Comparison of ENCODE assay signal across 33 cellular contexts in the genomic region with DNA sequence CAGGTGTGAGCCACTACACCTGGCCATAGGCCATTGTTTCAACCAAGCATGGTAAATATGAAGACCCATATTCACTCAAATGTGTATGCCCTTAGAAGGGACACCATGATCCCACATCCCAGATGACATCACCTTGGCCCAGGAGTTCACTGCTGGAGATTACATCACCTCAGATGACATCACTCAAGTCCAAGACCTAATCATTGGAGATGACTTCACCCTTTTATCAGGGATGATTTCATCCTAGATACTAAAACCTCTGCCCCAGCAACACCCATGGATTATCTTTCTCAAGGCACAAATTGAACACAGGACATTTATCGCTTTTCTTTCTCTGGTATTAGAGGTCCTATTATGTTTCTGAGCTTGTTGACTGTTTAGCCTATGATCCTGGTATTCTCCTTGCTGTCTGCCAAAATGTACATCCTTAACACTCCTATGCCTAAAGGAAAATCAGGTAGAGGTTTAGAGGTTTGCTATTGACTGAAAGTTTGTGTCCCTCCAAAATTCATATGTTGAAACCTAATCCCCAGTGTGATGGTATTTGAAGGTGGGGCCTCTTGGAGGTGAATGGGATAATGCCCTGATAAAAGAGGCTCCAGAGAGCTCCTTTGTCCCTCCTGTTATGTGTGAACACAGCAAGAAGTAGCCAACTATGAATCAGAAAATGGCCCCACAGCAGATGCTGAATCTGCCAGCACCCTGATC. TPM values are rescaled to one million over a fixed set of nuclear protein-coding genes. Genes with fewer than 3 reads are reported as not detected.
A peak's percentile ranks its signal among the peaks of the same experiment; 100 is the strongest.
DNase-seq lines count a peak whose midpoint lies in the region; ATAC-seq, FAIRE-seq and TF ChIP-seq lines count a peak whose summit lies in the region.
"Had no signal": no experiment of that assay in that cellular context is flagged by ENCODE, and none has a peak within 500 bp of the region (broad histone marks: within the 10 kb centered on the region; RNA-seq: fewer than 3 reads in every experiment).

No MANE protein-coding gene starts in this region.

- no peaks in the 10 kb centered on the region for H3K79me2 ChIP-seq in GM23248 (ENCODE audit: insufficient read depth)

- H3K27me3 ChIP-seq in GM23248 (replicated peaks; ENCODE audit: insufficient read depth) (no peaks in the 10 kb centered on the region), bronchial epithelial cell (ENCODE audit: control insufficient read depth, insufficient read depth, low read length) (no peaks in the 10 kb centered on the region)
- H3K27me3 ChIP-seq: Peyer's patch, right lobe of liver, SJSA1 had no signal

- no peak overlapping the region for H3K9ac ChIP-seq in GM23248

- no peaks in the 10 kb centered on the region for H3K9me2 ChIP-seq in GM23248 (ENCODE audit: insufficient read depth)

- no peaks in the 10 kb centered on the region for H3K9me3 ChIP-seq in GM23248 (ENCODE audit: low read depth)
- H3K9me3 ChIP-seq: heart right ventricle, Peyer's patch, right lobe of liver had no signal

- intact Hi-C loops in activated CD4-positive, alpha-beta T cell treated with anti-CD3 and anti-CD28 coated beads, Interleukin-2, amount 10 ng/mL, durations not matched to agents 24 days and 14 days (cut with micrococcal nuclease) = no loop called here

- peaks cover 7% of the 10 kb centered on the region for H3K9me3 Mint-ChIP-seq in activated CD4-positive, alpha-beta T cell treated with anti-CD3 and anti-CD28 coated beads, Interleukin-2, amount 10 ng/mL, durations not matched to agents 24 days and 14 days
- H3K9me3 Mint-ChIP-seq in effector memory CD8-positive, alpha-beta T cell = peaks cover 2 to 5% of the 10 kb centered on the region in 2 donors
- H3K9me3 Mint-ChIP-seq: activated naive CD8-positive, alpha-beta T cell treated with anti-CD3 and anti-CD28 coated beads, Interleukin-2, amount 10 ng/mL, durations not matched to agents 7 days and 5 days had no signal

- H3K27me3 Mint-ChIP-seq in activated CD4-positive, alpha-beta T cell treated with anti-CD3 and anti-CD28 coated beads, Interleukin-2, amount 10 ng/mL, durations not matched to agents 24 days and 14 days = no peaks in the 10 kb centered on the region
- no peaks in the 10 kb centered on the region for H3K27me3 Mint-ChIP-seq in effector memory CD8-positive, alpha-beta T cell
- H3K27me3 Mint-ChIP-seq: activated naive CD8-positive, alpha-beta T cell treated with anti-CD3 and anti-CD28 coated beads, Interleukin-2, amount 10 ng/mL, durations not matched to agents 7 days and 5 days had no signal

- no peak overlapping the region for H3K27ac ChIP-seq in GM23248
- H3K27ac ChIP-seq: heart right ventricle, right lobe of liver, SJSA1 had no signal

- H3K4me3 ChIP-seq in GM23248 (no peak overlapping the region), bronchial epithelial cell (ENCODE audit: low read depth, low read length) (no peak overlapping the region)
- H3K4me3 ChIP-seq: GM12878, heart right ventricle, Peyer's patch, right lobe of liver, SJSA1 had no signal

- no peaks in the 10 kb centered on the region for H3K4me1 ChIP-seq in GM23248 (ENCODE audit: insufficient read depth)
- H3K4me1 ChIP-seq: heart right ventricle, Peyer's patch, SJSA1 had no signal

- WGBS in GM23248 (ENCODE audit: low coverage in 1 of 2, low lambda C conversion rate in 2 of 2, missing lambda C conversion rate in 2 of 2), 2 experiments = 48 to 73% methylated on average over 1 of the region's 1 CpG

- no peak for ATAC-seq in effector memory CD8-positive, alpha-beta T cell (replicated peaks)
- ATAC-seq in GM18502 (IDR thresholded peaks at IDR 0.05; ENCODE audit: poor library complexity, unreplicated experiment) = no peak
- ATAC-seq: GM12878; heart right ventricle; left cardiac atrium; stimulated activated effector memory CD8-positive, alpha-beta T cell treated with anti-CD3 and anti-CD28 coated beads, Interleukin-12 subunit alpha, Interleukin-12 subunit beta, amount 100 ng/mL, for 72 hours had no signal

- H3K27ac Mint-ChIP-seq in activated CD4-positive, alpha-beta T cell treated with anti-CD3 and anti-CD28 coated beads, Interleukin-2, amount 10 ng/mL, durations not matched to agents 24 days and 14 days = no peak overlapping the region
- H3K27ac Mint-ChIP-seq in effector memory CD8-positive, alpha-beta T cell = no peak overlapping the region
- H3K27ac Mint-ChIP-seq: activated naive CD8-positive, alpha-beta T cell treated with anti-CD3 and anti-CD28 coated beads, Interleukin-2, amount 10 ng/mL, durations not matched to agents 7 days and 5 days; stimulated activated effector memory CD8-positive, alpha-beta T cell treated with anti-CD3 and anti-CD28 coated beads, Interleukin-12 subunit alpha, Interleukin-12 subunit beta, amount 100 ng/mL, for 72 hours had no signal

- H3K4me3 Mint-ChIP-seq in activated CD4-positive, alpha-beta T cell treated with anti-CD3 and anti-CD28 coated beads, Interleukin-2, amount 10 ng/mL, durations not matched to agents 24 days and 14 days = no peak overlapping the region
- no peak overlapping the region for H3K4me3 Mint-ChIP-seq in effector memory CD8-positive, alpha-beta T cell
- H3K4me3 Mint-ChIP-seq: activated naive CD8-positive, alpha-beta T cell treated with anti-CD3 and anti-CD28 coated beads, Interleukin-2, amount 10 ng/mL, durations not matched to agents 7 days and 5 days; stimulated activated effector memory CD8-positive, alpha-beta T cell treated with anti-CD3 and anti-CD28 coated beads, Interleukin-12 subunit alpha, Interleukin-12 subunit beta, amount 100 ng/mL, for 72 hours had no signal

- no peak overlapping the region for H2AFZ ChIP-seq in GM23248

- no peaks in the 10 kb centered on the region for H3K36me3 Mint-ChIP-seq in activated CD4-positive, alpha-beta T cell treated with anti-CD3 and anti-CD28 coated beads, Interleukin-2, amount 10 ng/mL, durations not matched to agents 24 days and 14 days (ENCODE audit: low read depth)
- peaks cover 3% of the 10 kb centered on the region for H3K36me3 Mint-ChIP-seq in effector memory CD8-positive, alpha-beta T cell (ENCODE audit: insufficient read depth)
- H3K36me3 Mint-ChIP-seq: activated naive CD8-positive, alpha-beta T cell treated with anti-CD3 and anti-CD28 coated beads, Interleukin-2, amount 10 ng/mL, durations not matched to agents 7 days and 5 days; stimulated activated effector memory CD8-positive, alpha-beta T cell treated with anti-CD3 and anti-CD28 coated beads, Interleukin-12 subunit alpha, Interleukin-12 subunit beta, amount 100 ng/mL, for 72 hours had no signal

- H4K20me1 ChIP-seq in GM23248 (ENCODE audit: insufficient read depth) = no peaks in the 10 kb centered on the region

- DNase-seq in GM23248 (peak; percentile 16), NCI-H69 (lab: John Stamatoyannopoulos, UW) (peak; percentile 0), bronchial epithelial cell (ENCODE audit: low read depth) (peak; percentile 60), kidney tubule cell (ENCODE audit: low spot score) (peak; percentile 67), germinal center (ENCODE audit: low spot score) (no peak)
- no peak for DNase-seq in activated CD4-positive, alpha-beta T cell treated with anti-CD3 and anti-CD28 coated beads, Interleukin-2, amount 10 ng/mL, durations not matched to agents 24 days and 14 days
- no peak for DNase-seq in effector memory CD8-positive, alpha-beta T cell
- DNase-seq: activated CD4-positive, CD25-positive, alpha-beta regulatory T cell treated with anti-CD3 and anti-CD28 coated beads, Interleukin-2, amount 50 U/mL, for 72 hours; activated effector memory CD4-positive, alpha-beta T cell treated with Interleukin-2 at 50 U/mL for 16 hours; activated naive CD8-positive, alpha-beta T cell treated with anti-CD3 and anti-CD28 coated beads, Interleukin-2, amount 10 ng/mL, durations not matched to agents 7 days and 5 days; activated T-cell treated with anti-CD3 and anti-CD28 coated beads for 4 hours; C1 segment of cervical spinal cord; COR-L47; heart right ventricle; left cardiac atrium; mesenchymal stem cell; NCI-H1694 treated with DMSO at 0.1 percent for 48 hours; NCI-H2171 treated with DMSO at 0.1 percent for 48 hours; NCI-H526; right lobe of liver; stimulated activated CD4-positive, alpha-beta T cell treated with anti-CD3 and anti-CD28 coated beads, Interleukin-4, amount 100 ng/mL, for 24 hours; T-helper 1 cell had no signal

- no peaks in the 10 kb centered on the region for H3K36me3 ChIP-seq in GM23248 (ENCODE audit: low read depth)
- H3K36me3 ChIP-seq in bronchial epithelial cell (ENCODE audit: control insufficient read depth, insufficient read depth, low read length) = no peaks in the 10 kb centered on the region
- H3K36me3 ChIP-seq: heart right ventricle, Peyer's patch, right lobe of liver, SJSA1 had no signal

- H3K4me1 Mint-ChIP-seq in activated CD4-positive, alpha-beta T cell treated with anti-CD3 and anti-CD28 coated beads, Interleukin-2, amount 10 ng/mL, durations not matched to agents 24 days and 14 days = no peaks in the 10 kb centered on the region
- H3K4me1 Mint-ChIP-seq in effector memory CD8-positive, alpha-beta T cell (ENCODE audit: low read depth in 2 of 2) = no peaks in the 10 kb centered on the region
- H3K4me1 Mint-ChIP-seq: activated naive CD8-positive, alpha-beta T cell treated with anti-CD3 and anti-CD28 coated beads, Interleukin-2, amount 10 ng/mL, durations not matched to agents 7 days and 5 days; stimulated activated effector memory CD8-positive, alpha-beta T cell treated with anti-CD3 and anti-CD28 coated beads, Interleukin-12 subunit alpha, Interleukin-12 subunit beta, amount 100 ng/mL, for 72 hours had no signal

- no peak overlapping the region for H3K4me2 ChIP-seq in GM23248 (ENCODE audit: unreplicated experiment)

- no peaks in the 10 kb centered on the region for H3F3A ChIP-seq in GM23248 (ENCODE audit: insufficient read depth)

- no peak for TF ChIP-seq CTCF in bronchial epithelial cell (IDR thresholded peaks at IDR 0.05; ENCODE audit: insufficient read depth, low read length, severe bottlenecking)

- FAIRE-seq in bronchial epithelial cell (lab: Jason Lieb, UNC) = peak; percentile 50
- FAIRE-seq: GM12878, TTC549 had no signal

- in situ Hi-C loops in GM23248 (cut with MboI) = no loop called here

RNA-seq across cellular contexts. Expression of a gene that starts 9.8 kb away (rescaled TPM):
- not detected in 2 replicates for total RNA-seq in GM23248 (2014; rRNA removed; shearing (Covaris generic))
- polyA plus RNA-seq in GM23248 (2016; fragmentation: Nextera tagmentation; extraction: Ambion mirVana) = not detected in 2 replicates
- 1.1 and 20.9 TPM in 2 replicates for total RNA-seq in bronchial epithelial cell
- 1.2 TPM in 2 replicates for total RNA-seq in activated CD4-positive, alpha-beta T cell treated with anti-CD3 and anti-CD28 coated beads, Interleukin-2, amount 10 ng/mL, durations not matched to agents 24 days and 14 days
- total RNA-seq: activated naive CD8-positive, alpha-beta T cell treated with anti-CD3 and anti-CD28 coated beads, Interleukin-2, amount 10 ng/mL, durations not matched to agents 7 days and 5 days; Daoy; dermis microvascular lymphatic vessel endothelial cell; fibroblast of villous mesenchyme; heart right ventricle; myocyte; SJSA1 had no signal
- polyA plus RNA-seq: AG04450, heart right ventricle had no signal

Comparison
In these comparisons a context has a peak if more than half of its experiments do, and no peak if none do; other contexts are left out.
1. DNase-seq: peak in GM23248 (single experiment), NCI-H69 (single experiment), bronchial epithelial cell (single experiment) and kidney tubule cell (single experiment); none in activated CD4-positive, alpha-beta T cell treated with anti-CD3 and anti-CD28 coated beads, Interleukin-2, amount 10 ng/mL, durations not matched to agents 24 days and 14 days (single experiment), effector memory CD8-positive, alpha-beta T cell (0 of 3) and germinal center (single experiment).